ENCODE assay signal across 13 cellular contexts in the genomic region with DNA sequence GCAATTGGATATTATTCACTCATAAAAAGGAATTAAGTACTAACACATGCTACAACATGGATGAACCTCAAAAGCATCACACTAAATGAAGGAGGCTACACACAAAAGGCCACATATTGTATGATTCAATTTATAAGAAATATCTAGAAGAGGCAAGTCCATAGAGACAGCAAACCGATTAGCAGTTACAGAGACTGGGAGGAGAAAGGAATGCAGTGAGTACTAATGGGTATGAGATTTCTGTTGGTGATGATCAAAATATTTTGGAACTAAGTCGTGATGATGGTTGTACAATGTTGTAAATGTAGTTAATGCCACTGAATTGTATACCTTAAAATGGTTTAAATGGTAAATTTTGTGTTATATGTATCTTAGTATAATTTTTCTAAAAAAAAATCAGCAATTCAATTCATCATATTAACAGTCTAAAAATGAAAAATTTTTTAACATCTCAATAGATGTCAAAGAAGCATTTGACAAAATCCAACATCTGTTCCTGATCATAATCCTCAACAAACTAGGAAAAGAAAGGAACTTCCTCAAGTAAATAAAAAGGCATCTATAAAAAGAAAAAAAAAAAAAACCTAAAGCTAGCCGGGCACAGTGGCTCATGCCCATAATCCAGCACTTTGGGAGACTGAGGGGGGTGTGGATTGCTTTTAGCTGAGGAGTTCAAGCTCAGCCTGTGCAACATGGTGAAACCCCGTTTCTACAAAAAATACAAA.
DNase-seq lines count a peak whose midpoint lies in the region; ATAC-seq and TF ChIP-seq lines count a peak whose summit lies in the region.
"Had no signal": no experiment of that assay in that cellular context is flagged by ENCODE, and none has a peak within 500 bp of the region (broad histone marks: within the 10 kb centered on the region; RNA-seq: fewer than 3 reads in every experiment).

No MANE protein-coding gene starts in this region.

- DNase-seq in AG10803 (ENCODE audit: low read depth) (peak; percentile 49), GM04503 (ENCODE audit: low read depth) (peak; percentile 9), SK-N-MC (ENCODE audit: low read depth, low spot score) (no peak), myocyte (ENCODE audit: low read depth) (peak; percentile 54), erythroblast (lab: John Stamatoyannopoulos, UW) (no peak), HuH-7.5 (ENCODE audit: low spot score) (no peak)
- DNase-seq in T-helper 2 cell treated with Interferon-gamma antibody and Interleukin-4, amounts not matched to agents 5 μg/mL and 100 μg/mL, for 36 hours (ENCODE audit: low spot score) = no peak
- DNase-seq: AML-193; Caco-2; CD8-positive, alpha-beta memory T cell had no signal

- no peaks in the 10 kb centered on the region for H3K4me1 Mint-ChIP-seq in T-helper 2 cell treated with Interferon-gamma antibody and Interleukin-4, amounts not matched to agents 5 μg/mL and 100 μg/mL, for 36 hours (ENCODE audit: low read depth)
- H3K4me1 Mint-ChIP-seq: CD8-positive, alpha-beta memory T cell had no signal

- no peaks in the 10 kb centered on the region for H3K9me3 Mint-ChIP-seq in T-helper 2 cell treated with Interferon-gamma antibody and Interleukin-4, amounts not matched to agents 5 μg/mL and 100 μg/mL, for 36 hours
- H3K9me3 Mint-ChIP-seq: CD8-positive, alpha-beta memory T cell had no signal

- no peaks in the 10 kb centered on the region for H3K9me3 ChIP-seq in SK-N-MC (ENCODE audit: low read depth, low read length)
- H3K9me3 ChIP-seq: BLaER1, Caco-2 had no signal

- H3K27ac ChIP-seq in SK-N-MC = peak overlapping the region; percentile 72
- H3K27ac ChIP-seq: BLaER1 had no signal

- TF ChIP-seq CTCF in AG10803 (conservative IDR thresholded peaks at IDR 0.05; ENCODE audit: low read length) = no peak

- H3K36me3 ChIP-seq in SK-N-MC (ENCODE audit: insufficient read depth, low read length) = no peaks in the 10 kb centered on the region
- H3K36me3 ChIP-seq: BLaER1 had no signal

- no peak for ATAC-seq in HG03442 (IDR thresholded peaks at IDR 0.05; ENCODE audit: unreplicated experiment)
- ATAC-seq: HepG2 had no signal

- H3K9ac ChIP-seq in SK-N-MC (ENCODE audit: insufficient read length) = no peak overlapping the region
- H3K9ac ChIP-seq: BLaER1 had no signal

- no peak overlapping the region for H3K4me3 ChIP-seq in AG10803 (ENCODE audit: low read length)
- no peak overlapping the region for H3K4me3 ChIP-seq in SK-N-MC
- H3K4me3 ChIP-seq: BLaER1 had no signal

- TF ChIP-seq POLR2A in erythroblast (IDR thresholded peaks at IDR 0.05; ENCODE audit: low read length) = no peak

- no peak overlapping the region for H3K27ac Mint-ChIP-seq in T-helper 2 cell treated with Interferon-gamma antibody and Interleukin-4, amounts not matched to agents 5 μg/mL and 100 μg/mL, for 36 hours
- H3K27ac Mint-ChIP-seq: CD8-positive, alpha-beta memory T cell had no signal

- no peaks in the 10 kb centered on the region for H3K36me3 Mint-ChIP-seq in T-helper 2 cell treated with Interferon-gamma antibody and Interleukin-4, amounts not matched to agents 5 μg/mL and 100 μg/mL, for 36 hours (ENCODE audit: low read depth)

- H3K27me3 Mint-ChIP-seq in T-helper 2 cell treated with Interferon-gamma antibody and Interleukin-4, amounts not matched to agents 5 μg/mL and 100 μg/mL, for 36 hours (ENCODE audit: low read depth) = no peaks in the 10 kb centered on the region

- H3K4me3 Mint-ChIP-seq in T-helper 2 cell treated with Interferon-gamma antibody and Interleukin-4, amounts not matched to agents 5 μg/mL and 100 μg/mL, for 36 hours = no peak overlapping the region
- H3K4me3 Mint-ChIP-seq: CD8-positive, alpha-beta memory T cell had no signal

Comparison
In these comparisons a context has a peak if more than half of its experiments do, and no peak if none do; other contexts are left out.
1. DNase-seq: peak in AG10803 (single experiment), GM04503 (single experiment) and myocyte (single experiment); none in SK-N-MC (single experiment), erythroblast (0 of 2), T-helper 2 cell treated with Interferon-gamma antibody and Interleukin-4, amounts not matched to agents 5 μg/mL and 100 μg/mL, for 36 hours (single experiment) and HuH-7.5 (single experiment).